Comparison of ENCODE assay signal across 12 cellular contexts in the genomic region with DNA sequence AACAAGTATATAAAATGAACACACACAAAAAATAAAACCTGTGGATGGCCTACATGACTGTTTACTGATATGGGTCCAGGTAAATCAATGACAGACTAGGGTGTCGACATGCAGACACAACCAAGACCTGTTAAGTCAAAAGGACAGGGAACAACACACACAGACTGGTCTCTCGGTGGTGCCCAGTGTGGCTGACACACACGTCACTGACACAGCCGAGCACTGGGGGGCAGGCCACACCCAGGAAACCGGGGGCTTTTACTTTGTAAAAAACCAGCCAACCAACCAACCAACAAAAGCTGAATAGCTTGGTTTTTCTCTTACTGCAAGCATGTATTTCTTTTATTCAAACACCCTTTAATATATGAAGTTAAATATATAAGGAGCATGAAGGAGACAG. TPM values are rescaled to one million over a fixed set of nuclear protein-coding genes. Genes with fewer than 3 reads are reported as not detected.
A peak's percentile ranks its signal among the peaks of the same experiment; 100 is the strongest.
DNase-seq lines count a peak whose midpoint lies in the region; ATAC-seq and TF ChIP-seq lines count a peak whose summit lies in the region.
"Had no signal": no experiment of that assay in that cellular context is flagged by ENCODE, and none has a peak within 500 bp of the region (broad histone marks: within the 10 kb centered on the region; RNA-seq: fewer than 3 reads in every experiment).

No MANE protein-coding gene starts in this region.

- peak; percentile 41 for TF ChIP-seq CTCF in A673 (conservative IDR thresholded peaks at IDR 0.05; ENCODE audit: low read depth, low read length)
- 0 out of 2 replicates have a peak, but pooled peaks have one; percentile 22 for TF ChIP-seq CTCF in GM12875 (IDR thresholded peaks at IDR 0.05; ENCODE audit: borderline replicate concordance, insufficient read depth, low read depth, low read length)
- TF ChIP-seq CTCF in activated CD8-positive, alpha-beta T cell treated with anti-CD3 and anti-CD28 coated beads for 36 hours (IDR thresholded peaks at IDR 0.05): peak; percentile 56

- peak; percentile 67 for DNase-seq in A673 (ENCODE audit: low spot score)
- peak; percentile 75 for DNase-seq in activated CD8-positive, alpha-beta T cell treated with anti-CD3 and anti-CD28 coated beads for 36 hours
- DNase-seq in left kidney (ENCODE audit: low read depth, low spot score): peak; percentile 38
- DNase-seq in cerebellum (ENCODE audit: low spot score): no peak
- DNase-seq in NCI-H1092 treated with DMSO at 0.1 percent for 48 hours (lab: John Stamatoyannopoulos, UW): no peak
- DNase-seq in H7: no peak
- no peak for DNase-seq in NCI-H774 (lab: John Stamatoyannopoulos, UW)
- DNase-seq: MM.1S had no signal

- H3K27me3 Mint-ChIP-seq in activated CD8-positive, alpha-beta T cell treated with anti-CD3 and anti-CD28 coated beads for 36 hours: peaks cover 12% of the 10 kb centered on the region

- H3K36me3 ChIP-seq in A673 (ENCODE audit: insufficient read depth, low read length, poor library complexity, severe bottlenecking) (no peaks in the 10 kb centered on the region), H7 (replicated peaks; ENCODE audit: control insufficient read depth, insufficient read depth, low read length) (no peaks in the 10 kb centered on the region)
- H3K36me3 ChIP-seq: gastroesophageal sphincter had no signal

- BruUV-seq in A673 (replicated peaks; lab: Mats Ljungman, UMichigan): no TSS peak

- H3K9me3 ChIP-seq in A673 (ENCODE audit: low read depth, low read length, poor library complexity, severe bottlenecking): no peaks in the 10 kb centered on the region

- H3K9me3 Mint-ChIP-seq in activated CD8-positive, alpha-beta T cell treated with anti-CD3 and anti-CD28 coated beads for 36 hours: no peaks in the 10 kb centered on the region

- no peak overlapping the region for H3K4me3 Mint-ChIP-seq in activated CD8-positive, alpha-beta T cell treated with anti-CD3 and anti-CD28 coated beads for 36 hours

- H3K36me3 Mint-ChIP-seq in activated CD8-positive, alpha-beta T cell treated with anti-CD3 and anti-CD28 coated beads for 36 hours (ENCODE audit: low read depth): no peaks in the 10 kb centered on the region

- ATAC-seq in activated CD8-positive, alpha-beta T cell treated with anti-CD3 and anti-CD28 coated beads for 36 hours: peak; percentile 88
- ATAC-seq: gastroesophageal sphincter had no signal

- CTCF ChIA-PET in A673 (lab: Charles Lee): interaction anchor here (0.6 kb wide), 1 partner anchor 287 kb away, joined by 3 read pairs; no protein-coding TSS in a partner anchor
- CTCF ChIA-PET in activated CD8-positive, alpha-beta T cell treated with anti-CD3 and anti-CD28 coated beads for 36 hours (lab: Charles Lee): interaction anchor here (0.7 to 3.1 kb wide), 6 partner anchors 31 to 178 kb away, joined by 3 to 15 read pairs (median 4); no protein-coding TSS in a partner anchor

- H3K27ac Mint-ChIP-seq in activated CD8-positive, alpha-beta T cell treated with anti-CD3 and anti-CD28 coated beads for 36 hours: no peak overlapping the region

- peaks cover 8% of the 10 kb centered on the region for H3K4me1 Mint-ChIP-seq in activated CD8-positive, alpha-beta T cell treated with anti-CD3 and anti-CD28 coated beads for 36 hours (ENCODE audit: low read depth)

- H3K4me3 ChIP-seq in A673 (ENCODE audit: low read depth, low read length, poor library complexity, severe bottlenecking): no peak overlapping the region
- no peak overlapping the region for H3K4me3 ChIP-seq in GM12875 (ENCODE audit: low read depth, low read length)
- H3K4me3 ChIP-seq in H7 (ENCODE audit: insufficient read depth, low read depth, low read length): no peak overlapping the region
- H3K4me3 ChIP-seq: gastroesophageal sphincter had no signal

- H3K27ac ChIP-seq in A673 (ENCODE audit: low read depth, low read length, poor library complexity, severe bottlenecking): no peak overlapping the region
- H3K27ac ChIP-seq: gastroesophageal sphincter had no signal

- H3K27me3 ChIP-seq in A673 (replicated peaks; ENCODE audit: insufficient read depth, low read depth, low read length, poor library complexity): peaks cover 17% of the 10 kb centered on the region
- H3K27me3 ChIP-seq in H7 (ENCODE audit: control insufficient read depth, insufficient read depth, low read length): peaks cover 7% of the 10 kb centered on the region

- POLR2A ChIA-PET in A673 (lab: Charles Lee; ENCODE audit: low non-redundant PET): no interaction called here
- POLR2A ChIA-PET in activated CD8-positive, alpha-beta T cell treated with anti-CD3 and anti-CD28 coated beads for 36 hours (lab: Charles Lee): no interaction called here

- peaks cover 9% of the 10 kb centered on the region for H3K4me1 ChIP-seq in A673 (ENCODE audit: insufficient read depth, low read length, poor library complexity, severe bottlenecking)

- intact Hi-C loops in A673 (cut with micrococcal nuclease; ENCODE audit: unreplicated experiment): loop anchor here (10.0 kb wide), 1 partner anchor 121 kb away; no protein-coding TSS in a partner anchor
- intact Hi-C loops in activated CD8-positive, alpha-beta T cell treated with anti-CD3 and anti-CD28 coated beads for 36 hours (cut with micrococcal nuclease): loop anchor here (10.0 kb wide), 1 partner anchor 121 kb away; no protein-coding TSS in a partner anchor

RNA-seq across cellular contexts. Expression of gene FAM163B, which starts 5.0 kb away (rescaled TPM):
- total RNA-seq in A673 (2021) (not detected in 2 replicates), cerebellum (2.7 TPM)
- total RNA-seq in activated CD8-positive, alpha-beta T cell treated with anti-CD3 and anti-CD28 coated beads for 36 hours: not detected
- 1.2 and 3.7 TPM in 2 replicates for total RNA-seq in H7 (2014; rRNA removed; shearing (Covaris generic))
- total RNA-seq: astrocyte; gastroesophageal sphincter; T-helper 1 cell treated with Interleukin-12 subunit alpha and Interleukin-12 subunit beta and Interleukin-4 antibody, amounts not matched to agents 30 ng/mL and 1 ng/mL, for 36 hours had no signal

RNA-seq across cellular contexts. Expression of gene DBH, which starts 31.9 kb away (rescaled TPM):
- total RNA-seq in A673 (2021): not detected in 2 replicates
- total RNA-seq in activated CD8-positive, alpha-beta T cell treated with anti-CD3 and anti-CD28 coated beads for 36 hours: not detected
- 0.91 TPM for total RNA-seq in cerebellum
- total RNA-seq in H7 (2014; rRNA removed; shearing (Covaris generic)): 0.07 TPM in 1 of 2 replicates, not detected in the other
- total RNA-seq: astrocyte, gastroesophageal sphincter had no signal

Comparison
In these comparisons a context has a peak if more than half of its experiments do, and no peak if none do; other contexts are left out.
1. DNase-seq: peak in A673 (single experiment), activated CD8-positive, alpha-beta T cell treated with anti-CD3 and anti-CD28 coated beads for 36 hours (single experiment) and left kidney (single experiment); none in cerebellum (single experiment), NCI-H1092 treated with DMSO at 0.1 percent for 48 hours (single experiment), H7 (single experiment) and NCI-H774 (single experiment).
2. Peak in every context shown above with its lines, with median percentiles within 50 percentile points of each other: CTCF ChIP-seq.